2 cellular contexts compared by ENCODE assay signal in genomic region chr17:38667099-38667786, GRCh38.
TF ChIP-seq lines count a peak whose summit lies in the region.

No MANE protein-coding gene starts in this region.

TF ChIP-seq in HEK293, 187 proteins besides CTCF, POLR2A, EP300 and RAD21 (continues in another document):
- TF ChIP-seq ZNF274 (IDR thresholded peaks at IDR 0.05; ENCODE audit: low read length) (no peak), ZNF274 (tag by site-specific recombination; IDR thresholded peaks at IDR 0.05; ENCODE audit: borderline replicate concordance) (no peak), ZBTB48 (tag by site-specific recombination; IDR thresholded peaks at IDR 0.05) (no peak), YY2 (tag by site-specific recombination; IDR thresholded peaks at IDR 0.05) (no peak), ZNF521 (tag by site-specific recombination; IDR thresholded peaks at IDR 0.05) (no peak), ZNF214 (tag by site-specific recombination; IDR thresholded peaks at IDR 0.05; ENCODE audit: borderline replicate concordance) (no peak; the same call in 1 of the 2 replicates), ZIC2 (tag by site-specific recombination; IDR thresholded peaks at IDR 0.05) (no peak), ZNF580 (tag by site-specific recombination; IDR thresholded peaks at IDR 0.05) (peak; percentile 96), ZNF768 (tag by site-specific recombination; IDR thresholded peaks at IDR 0.05) (peak; percentile 100; the same call in 1 of the 2 replicates), ZNF549 (tag by site-specific recombination; IDR thresholded peaks at IDR 0.05) (no peak), SP3 (tag by site-specific recombination; IDR thresholded peaks at IDR 0.05) (peak; percentile 46; the same call in 1 of the 2 replicates), KLF8 (tag by site-specific recombination; IDR thresholded peaks at IDR 0.05) (no peak; the same call in 1 of the 2 replicates), ZNF24 (tag by site-specific recombination; IDR thresholded peaks at IDR 0.05) (no peak), ZNF529 (tag by site-specific recombination; IDR thresholded peaks at IDR 0.05; ENCODE audit: insufficient replicate concordance) (no peak), ZNF610 (tag by site-specific recombination; IDR thresholded peaks at IDR 0.05; ENCODE audit: borderline replicate concordance) (peak; percentile 53), ZNF138 (tag by site-specific recombination; IDR thresholded peaks at IDR 0.05; ENCODE audit: borderline replicate concordance) (peak; percentile 94; the same call in 1 of the 2 replicates), ZXDB (tag by site-specific recombination; IDR thresholded peaks at IDR 0.05) (no peak), ZNF548 (tag by site-specific recombination; IDR thresholded peaks at IDR 0.05) (0 out of 2 replicates have a peak, but pooled peaks have one; percentile 17), PRDM10 (tag by site-specific recombination; IDR thresholded peaks at IDR 0.05) (no peak), ZNF510 (tag by site-specific recombination; IDR thresholded peaks at IDR 0.05; ENCODE audit: insufficient replicate concordance) (no peak), ZNF449 (tag by site-specific recombination; IDR thresholded peaks at IDR 0.05) (no peak; the same call in 1 of the 2 replicates), KLF7 (tag by site-specific recombination; IDR thresholded peaks at IDR 0.05; ENCODE audit: borderline replicate concordance) (peak; percentile 78; the same call in 1 of the 2 replicates), ZNF311 (tag by site-specific recombination; IDR thresholded peaks at IDR 0.05; ENCODE audit: borderline replicate concordance) (no peak), ZNF701 (tag by site-specific recombination; IDR thresholded peaks at IDR 0.05) (no peak), ZNF747 (tag by site-specific recombination; IDR thresholded peaks at IDR 0.05) (no peak), ZNF664 (tag by site-specific recombination; IDR thresholded peaks at IDR 0.05) (peak; percentile 92), ZBTB8A (tag by site-specific recombination; IDR thresholded peaks at IDR 0.05) (peak; percentile 91), ZNF133 (tag by site-specific recombination; IDR thresholded peaks at IDR 0.05) (no peak), ZSCAN30 (tag by site-specific recombination; IDR thresholded peaks at IDR 0.05) (0 out of 2 replicates have a peak, but pooled peaks have one; percentile 56), ZNF48 (tag by site-specific recombination; IDR thresholded peaks at IDR 0.05) (no peak), ZBTB1 (tag by site-specific recombination; IDR thresholded peaks at IDR 0.05) (peak; percentile 92; the same call in 1 of the 2 replicates)
- TF ChIP-seq, protein P1, sequence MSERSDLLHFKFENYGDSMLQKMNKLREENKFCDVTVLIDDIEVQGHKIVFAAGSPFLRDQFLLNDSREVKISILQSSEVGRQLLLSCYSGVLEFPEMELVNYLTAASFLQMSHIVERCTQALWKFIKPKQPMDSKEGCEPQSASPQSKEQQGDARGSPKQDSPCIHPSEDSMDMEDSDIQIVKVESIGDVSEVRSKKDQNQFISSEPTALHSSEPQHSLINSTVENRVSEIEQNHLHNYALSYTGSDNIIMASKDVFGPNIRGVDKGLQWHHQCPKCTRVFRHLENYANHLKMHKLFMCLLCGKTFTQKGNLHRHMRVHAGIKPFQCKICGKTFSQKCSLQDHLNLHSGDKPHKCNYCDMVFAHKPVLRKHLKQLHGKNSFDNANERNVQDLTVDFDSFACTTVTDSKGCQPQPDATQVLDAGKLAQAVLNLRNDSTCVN (tag by site-specific recombination; optimal IDR thresholded peaks at IDR 0.05), result no peak

TF ChIP-seq in H1, 55 proteins besides CTCF, POLR2A, EP300 and RAD21 (continues in another document):
- TF ChIP-seq JUND (IDR thresholded peaks at IDR 0.05; ENCODE audit: low read length), result no peak
- no peak for TF ChIP-seq RBBP5 (IDR thresholded peaks at IDR 0.05; ENCODE audit: borderline replicate concordance, low read depth, low read length)
- TF ChIP-seq, protein P2, sequence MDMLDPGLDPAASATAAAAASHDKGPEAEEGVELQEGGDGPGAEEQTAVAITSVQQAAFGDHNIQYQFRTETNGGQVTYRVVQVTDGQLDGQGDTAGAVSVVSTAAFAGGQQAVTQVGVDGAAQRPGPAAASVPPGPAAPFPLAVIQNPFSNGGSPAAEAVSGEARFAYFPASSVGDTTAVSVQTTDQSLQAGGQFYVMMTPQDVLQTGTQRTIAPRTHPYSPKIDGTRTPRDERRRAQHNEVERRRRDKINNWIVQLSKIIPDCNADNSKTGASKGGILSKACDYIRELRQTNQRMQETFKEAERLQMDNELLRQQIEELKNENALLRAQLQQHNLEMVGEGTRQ (IDR thresholded peaks at IDR 0.05; ENCODE audit: low read length), result no peak
- TF ChIP-seq, protein P3, sequence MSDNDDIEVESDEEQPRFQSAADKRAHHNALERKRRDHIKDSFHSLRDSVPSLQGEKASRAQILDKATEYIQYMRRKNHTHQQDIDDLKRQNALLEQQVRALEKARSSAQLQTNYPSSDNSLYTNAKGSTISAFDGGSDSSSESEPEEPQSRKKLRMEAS (IDR thresholded peaks at IDR 0.05), result no peak
- TF ChIP-seq TAF1 (IDR thresholded peaks at IDR 0.05; ENCODE audit: low read depth, low read length), result no peak
- TF ChIP-seq TBP (IDR thresholded peaks at IDR 0.05; ENCODE audit: low read depth, low read length), result no peak
- no peak for TF ChIP-seq PHF8 (conservative IDR thresholded peaks at IDR 0.05; ENCODE audit: low read depth, low read length)
- TF ChIP-seq CHD1 (IDR thresholded peaks at IDR 0.05; ENCODE audit: low read depth, low read length), result no peak
- TF ChIP-seq RFX5 (IDR thresholded peaks at IDR 0.05; ENCODE audit: borderline replicate concordance, low read depth, low read length), result no peak
- no peak for TF ChIP-seq EGR1 (IDR thresholded peaks at IDR 0.05; ENCODE audit: borderline replicate concordance, low read depth, low read length)
- no peak for TF ChIP-seq ZNF274 (IDR thresholded peaks at IDR 0.05; ENCODE audit: borderline replicate concordance, extremely low read depth, low read length)
- TF ChIP-seq, protein P4, sequence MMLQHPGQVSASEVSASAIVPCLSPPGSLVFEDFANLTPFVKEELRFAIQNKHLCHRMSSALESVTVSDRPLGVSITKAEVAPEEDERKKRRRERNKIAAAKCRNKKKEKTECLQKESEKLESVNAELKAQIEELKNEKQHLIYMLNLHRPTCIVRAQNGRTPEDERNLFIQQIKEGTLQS (IDR thresholded peaks at IDR 0.05; ENCODE audit: insufficient read depth, low read depth, low read length), result no peak
- no peak for TF ChIP-seq BACH1 (IDR thresholded peaks at IDR 0.05; ENCODE audit: low read length)
- 0 out of 2 replicates have a peak, but pooled peaks have one; percentile 19 for TF ChIP-seq TEAD4 (IDR thresholded peaks at IDR 0.05; ENCODE audit: low read depth, low read length)
- TF ChIP-seq JUN (IDR thresholded peaks at IDR 0.05; ENCODE audit: low read depth, low read length), result no peak
- TF ChIP-seq ATF2 (IDR thresholded peaks at IDR 0.05; ENCODE audit: low read length), result no peak
- TF ChIP-seq FOSL1 (IDR thresholded peaks at IDR 0.05; ENCODE audit: insufficient read depth, low read depth, low read length), result no peak
- no peak for TF ChIP-seq TCF12 (IDR thresholded peaks at IDR 0.05; ENCODE audit: low read depth, low read length)
- TF ChIP-seq CHD2 (IDR thresholded peaks at IDR 0.05; ENCODE audit: low read length), result no peak
- TF ChIP-seq KDM1A (IDR thresholded peaks at IDR 0.05; ENCODE audit: borderline replicate concordance, low read length), result peak; percentile 99
- TF ChIP-seq E2F6 (IDR thresholded peaks at IDR 0.05), result no peak
- no peak for TF ChIP-seq BRCA1 (IDR thresholded peaks at IDR 0.05; ENCODE audit: low read depth, low read length)
- TF ChIP-seq SAP30 (IDR thresholded peaks at IDR 0.05; ENCODE audit: insufficient read depth, insufficient replicate concordance, low read length), result no peak
- no peak for TF ChIP-seq CTBP2 (IDR thresholded peaks at IDR 0.05; ENCODE audit: borderline replicate concordance, insufficient read depth, insufficient read length, low read length)
- TF ChIP-seq HDAC2 (IDR thresholded peaks at IDR 0.05; ENCODE audit: borderline replicate concordance in 1 of 2, low read depth in 2 of 2, low read length in 2 of 2), result peak in 1 of 2 experiments; percentile 96; a peak in 1 of 4 replicates
- TF ChIP-seq CREB1 (IDR thresholded peaks at IDR 0.05), result no peak
- TF ChIP-seq KDM4A (IDR thresholded peaks at IDR 0.05; ENCODE audit: low read depth, low read length, severe bottlenecking), result no peak
- TF ChIP-seq NRF1 (IDR thresholded peaks at IDR 0.05; ENCODE audit: low read depth, low read length), result no peak
- no peak for TF ChIP-seq SP2 (IDR thresholded peaks at IDR 0.05; ENCODE audit: low read length)
- TF ChIP-seq KDM5A (IDR thresholded peaks at IDR 0.05; ENCODE audit: low read length), result no peak
- 0 out of 4 replicates have a peak, but pooled peaks of 1 of the 2 experiments have one; percentile 30 for TF ChIP-seq SIN3A (conservative IDR thresholded peaks at IDR 0.05 in 1 of 2, IDR thresholded peaks at IDR 0.05 in 1 of 2; ENCODE audit: low read depth in 1 of 2, low read length in 2 of 2)
- no peak for TF ChIP-seq EZH2 (IDR thresholded peaks at IDR 0.05; ENCODE audit: low read depth, low read length, severe bottlenecking)
- TF ChIP-seq CHD7 (IDR thresholded peaks at IDR 0.05; ENCODE audit: insufficient replicate concordance, low read length), result no peak
- TF ChIP-seq GTF2F1 (IDR thresholded peaks at IDR 0.05; ENCODE audit: borderline replicate concordance, low read depth, low read length), result no peak
